In genomic region chr13:112712451-112712881, GRCh38 we compare ENCODE assay signal across 10 cellular contexts. TPM values are rescaled to one million over a fixed set of nuclear protein-coding genes. Genes with fewer than 3 reads are reported as not detected.
DNase-seq lines count a peak whose midpoint lies in the region; ATAC-seq, FAIRE-seq and TF ChIP-seq lines count a peak whose summit lies in the region.
"Had no signal": no experiment of that assay in that cellular context is flagged by ENCODE, and none has a peak within 500 bp of the region (broad histone marks: within the 10 kb centered on the region; RNA-seq: fewer than 3 reads in every experiment).

No MANE protein-coding gene starts in this region.

- H3K27me3 ChIP-seq in body of pancreas, result no peaks in the 10 kb centered on the region
- no peaks in the 10 kb centered on the region for H3K27me3 ChIP-seq in gastrocnemius medialis

- CTCF ChIA-PET in GM10248 (lab: Yijun Ruan, JAX), result interaction anchor here (1.5 kb wide), 1 partner anchor 162 kb away, joined by 6 read pairs; no protein-coding TSS in a partner anchor

- intact Hi-C loops in body of pancreas (cut with DNase I) (no loop called here), kidney (cut with DNase I) (no loop called here), gastrocnemius medialis (cut with DNase I; ENCODE audit: low total_unique reads) (loop anchor here (1.0 to 2.0 kb wide), 2 partner anchors 17 to 28 kb away; no protein-coding TSS in a partner anchor)

- POLR2A ChIA-PET in GM10248 (lab: Yijun Ruan, JAX), result no interaction called here

- no peak for TF ChIP-seq POLR2A in body of pancreas (IDR thresholded peaks at IDR 0.05)
- TF ChIP-seq POLR2A in gastrocnemius medialis (IDR thresholded peaks at IDR 0.05), result no peak

- H3K27ac ChIP-seq in body of pancreas (peak overlapping the region; percentile 47 to 76 (median 61)), kidney (ENCODE audit: low read depth in 2 of 2, low read length in 2 of 2) (peak overlapping the region; percentile 61 to 74), gastrocnemius medialis (peak overlapping the region; percentile 80 to 89 (median 86))

- TF ChIP-seq CTCF in body of pancreas (IDR thresholded peaks at IDR 0.05) (no peak), kidney (IDR thresholded peaks at IDR 0.05; ENCODE audit: borderline replicate concordance, extremely low read depth, insufficient read depth) (no peak), gastrocnemius medialis (IDR thresholded peaks at IDR 0.05 in 4 of 5, conservative IDR thresholded peaks at IDR 0.05 in 1 of 5) (no peak), GM10248 (IDR thresholded peaks at IDR 0.05; ENCODE audit: control extremely low read depth, extremely low read depth, low read depth, missing control alignments) (no peak)

- H3K9me3 ChIP-seq in body of pancreas, result no peaks in the 10 kb centered on the region
- peaks cover 0 to 3% of the 10 kb centered on the region in 2 donors for H3K9me3 ChIP-seq in kidney (ENCODE audit: control insufficient read depth in 1 of 2, low read length in 2 of 2)
- no peaks in the 10 kb centered on the region for H3K9me3 ChIP-seq in gastrocnemius medialis

- H3K9ac ChIP-seq in kidney (ENCODE audit: low read length in 2 of 2), result peak overlapping the region in 1 of 2 donors; percentile 49

- H3K4me1 ChIP-seq in body of pancreas (peaks cover 27% of the 10 kb centered on the region), kidney (ENCODE audit: control insufficient read depth in 1 of 2, insufficient read depth in 1 of 2, low read depth in 1 of 2, low read length in 2 of 2) (peaks cover 9 to 16% of the 10 kb centered on the region in 2 donors), gastrocnemius medialis (peaks cover 17 to 19% of the 10 kb centered on the region in 2 donors)

- 98 to 100% methylated on average over 2 to 13 of the region's 13 CpGs for WGBS in body of pancreas, 2 donors

- FAIRE-seq in kidney (lab: Jason Lieb, UNC), result no peak
- FAIRE-seq: TTC549 had no signal

- in situ Hi-C loops in gastrocnemius medialis (cut with MboI; ENCODE audit: low sequenced_read_pairs in 4 of 4), result no loop called here

- H3K4me3 ChIP-seq in body of pancreas (no peak overlapping the region), kidney (ENCODE audit: low read length in 2 of 2) (no peak overlapping the region), gastrocnemius medialis (no peak overlapping the region)

- H3K36me3 ChIP-seq in body of pancreas (replicated peaks in 1 of 2; ENCODE audit: insufficient read depth in 1 of 2, low read depth in 2 of 2) (no peaks in the 10 kb centered on the region), kidney (ENCODE audit: control insufficient read depth in 1 of 2, insufficient read depth in 2 of 2, low read length in 2 of 2) (no peaks in the 10 kb centered on the region), gastrocnemius medialis (no peaks in the 10 kb centered on the region)

- DNase-seq in body of pancreas, result no peak
- DNase-seq in kidney, result peak; percentile 77
- DNase-seq in gastrocnemius medialis, result no peak
- no peak for DNase-seq in T-helper 9 cell
- DNase-seq in activated CD4-positive, alpha-beta T cell treated with anti-CD3 and anti-CD28 coated beads, Interleukin-2, amount 50 U/mL, for 1 hour, result no peak
- no peak for DNase-seq in GM10248 (ENCODE audit: extremely low spot score)
- DNase-seq in NCI-H1930 (lab: John Stamatoyannopoulos, UW), result no peak
- DNase-seq: NCI-H748 treated with DMSO at 0.1 percent for 48 hours had no signal

- ATAC-seq in GM21576 (IDR thresholded peaks at IDR 0.05; ENCODE audit: unreplicated experiment) (peak; percentile 5), body of pancreas (no peak), gastrocnemius medialis (no peak)

RNA-seq across cellular contexts. Expression of gene ATP11A, which starts 22.6 kb away (rescaled TPM):
- total RNA-seq in body of pancreas (10 to 100 TPM; 24.1 to 33.9 TPM), kidney (212 TPM), gastrocnemius medialis (10 to 100 TPM; 10.0 to 14.2 (median 12.6) TPM)
- 4.9 TPM for polyA plus RNA-seq in kidney (ENCODE audit: insufficient read depth, low read depth, low replicate concordance)
